ENCODE assay signal across 19 cellular contexts in the genomic region with DNA sequence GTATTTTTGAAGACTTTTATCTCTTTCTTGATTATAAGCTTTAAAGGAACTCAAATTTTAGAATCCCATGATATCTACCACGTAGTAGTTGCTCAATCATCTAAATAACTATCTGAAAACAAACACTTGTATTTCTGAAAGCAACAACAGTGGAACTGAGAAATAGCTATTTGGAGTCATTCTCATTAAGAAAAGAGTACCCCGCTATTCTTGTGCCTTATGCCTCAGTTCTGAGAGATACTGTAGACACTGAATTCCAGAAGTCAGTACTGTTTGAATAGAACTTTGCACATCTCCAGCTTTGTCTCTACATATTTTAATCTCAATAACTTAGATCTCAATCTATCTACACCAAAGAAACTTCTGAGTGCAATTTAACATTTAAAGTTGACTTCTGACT. TPM values are rescaled to one million over a fixed set of nuclear protein-coding genes. Genes with fewer than 3 reads are reported as not detected.
DNase-seq lines count a peak whose midpoint lies in the region; ATAC-seq and TF ChIP-seq lines count a peak whose summit lies in the region.
"Had no signal": no experiment of that assay in that cellular context is flagged by ENCODE, and none has a peak within 500 bp of the region (broad histone marks: within the 10 kb centered on the region; RNA-seq: fewer than 3 reads in every experiment).

No MANE protein-coding gene starts in this region.

- H3K27me3 ChIP-seq in brain microvascular endothelial cell (replicated peaks), result no peaks in the 10 kb centered on the region
- H3K27me3 ChIP-seq: right atrium auricular region, stomach had no signal

- ATAC-seq in activated naive CD8-positive, alpha-beta T cell treated with anti-CD3 and anti-CD28 coated beads, Interleukin-2, amount 50 U/mL, for 24 hours, result no peak
- ATAC-seq in GM21717 (IDR thresholded peaks at IDR 0.05; ENCODE audit: unreplicated experiment), result peak; percentile 54
- ATAC-seq in T-helper 17 cell, result no peak
- no peak for ATAC-seq in stimulated activated naive B cell treated with anti-CD40 and anti-IgM and Interleukin-4, amounts not matched to agents 10 μg/mL and 1 μg/mL and 100 μg/mL, for 72 hours (replicated peaks)
- no peak for ATAC-seq in HG02610 (IDR thresholded peaks at IDR 0.05; ENCODE audit: unreplicated experiment)
- ATAC-seq in HG03469 (IDR thresholded peaks at IDR 0.05; ENCODE audit: unreplicated experiment), result no peak
- ATAC-seq: activated CD8-positive, alpha-beta T cell treated with anti-CD3 and anti-CD28 coated beads, Interleukin-2, amount 10 ng/mL, durations not matched to agents 7 days and 5 days; CD8-positive, alpha-beta T cell; WTC11 had no signal

- H3K27ac Mint-ChIP-seq in activated naive CD8-positive, alpha-beta T cell, result peak overlapping the region; percentile 58
- H3K27ac Mint-ChIP-seq in activated naive CD8-positive, alpha-beta T cell treated with anti-CD3 and anti-CD28 coated beads, Interleukin-2, amount 50 U/mL, for 24 hours, result no peak overlapping the region
- peak overlapping the region; percentile 11 for H3K27ac Mint-ChIP-seq in T-helper 17 cell
- peak overlapping the region; percentile 37 for H3K27ac Mint-ChIP-seq in stimulated activated naive B cell treated with anti-CD40 and anti-IgM and Interleukin-4, amounts not matched to agents 10 μg/mL and 1 μg/mL and 100 μg/mL, for 72 hours
- H3K27ac Mint-ChIP-seq: activated CD8-positive, alpha-beta T cell treated with anti-CD3 and anti-CD28 coated beads, Interleukin-2, amount 10 ng/mL, durations not matched to agents 7 days and 5 days; CD8-positive, alpha-beta T cell; WTC11 had no signal

- no peaks in the 10 kb centered on the region for H3K9me3 ChIP-seq in T-helper 17 cell (ENCODE audit: control insufficient read depth, low read length, poor library complexity, severe bottlenecking)
- H3K9me3 ChIP-seq: right atrium auricular region, stomach had no signal

- no peaks in the 10 kb centered on the region for H3K9me3 Mint-ChIP-seq in activated naive CD8-positive, alpha-beta T cell (ENCODE audit: low read depth)
- H3K9me3 Mint-ChIP-seq in activated naive CD8-positive, alpha-beta T cell treated with anti-CD3 and anti-CD28 coated beads, Interleukin-2, amount 50 U/mL, for 24 hours, result no peaks in the 10 kb centered on the region
- H3K9me3 Mint-ChIP-seq in stimulated activated naive B cell treated with anti-CD40 and anti-IgM and Interleukin-4, amounts not matched to agents 10 μg/mL and 1 μg/mL and 100 μg/mL, for 72 hours, result no peaks in the 10 kb centered on the region
- H3K9me3 Mint-ChIP-seq: CD8-positive, alpha-beta T cell; H9; WTC11 had no signal

- H3K27me3 Mint-ChIP-seq in activated naive CD8-positive, alpha-beta T cell, result no peaks in the 10 kb centered on the region
- H3K27me3 Mint-ChIP-seq in activated naive CD8-positive, alpha-beta T cell treated with anti-CD3 and anti-CD28 coated beads, Interleukin-2, amount 50 U/mL, for 24 hours, result no peaks in the 10 kb centered on the region
- no peaks in the 10 kb centered on the region for H3K27me3 Mint-ChIP-seq in T-helper 17 cell
- no peaks in the 10 kb centered on the region for H3K27me3 Mint-ChIP-seq in stimulated activated naive B cell treated with anti-CD40 and anti-IgM and Interleukin-4, amounts not matched to agents 10 μg/mL and 1 μg/mL and 100 μg/mL, for 72 hours

- peaks cover 76% of the 10 kb centered on the region for H3K4me1 Mint-ChIP-seq in activated naive CD8-positive, alpha-beta T cell (ENCODE audit: low read depth)
- H3K4me1 Mint-ChIP-seq in activated naive CD8-positive, alpha-beta T cell treated with anti-CD3 and anti-CD28 coated beads, Interleukin-2, amount 50 U/mL, for 24 hours, result peaks cover 77% of the 10 kb centered on the region
- H3K4me1 Mint-ChIP-seq in T-helper 17 cell, result peaks cover 47% of the 10 kb centered on the region
- H3K4me1 Mint-ChIP-seq in stimulated activated naive B cell treated with anti-CD40 and anti-IgM and Interleukin-4, amounts not matched to agents 10 μg/mL and 1 μg/mL and 100 μg/mL, for 72 hours, result peaks cover 20 to 63% of the 10 kb centered on the region in 2 donors
- H3K4me1 Mint-ChIP-seq: WTC11 had no signal

- in situ Hi-C loops in brain microvascular endothelial cell (cut with HindIII; ENCODE audit: low pct_ligation_motif_present, low sequenced_read_pairs), result no loop called here

- DNase-seq in activated naive CD8-positive, alpha-beta T cell treated with anti-CD3 and anti-CD28 coated beads, Interleukin-2, amount 50 U/mL, for 24 hours, result no peak
- DNase-seq in T-helper 17 cell, result no peak
- DNase-seq in stimulated activated naive B cell treated with anti-CD40 and anti-IgM and Interleukin-4, amounts not matched to agents 10 μg/mL and 1 μg/mL and 100 μg/mL, for 72 hours, result no peak
- DNase-seq in brain microvascular endothelial cell, result no peak
- DNase-seq: activated CD8-positive, alpha-beta T cell treated with anti-CD3 and anti-CD28 coated beads, Interleukin-2, amount 10 ng/mL, durations not matched to agents 7 days and 5 days; anterior cingulate cortex; CD8-positive, alpha-beta T cell; H9; midbrain; NCI-H187 treated with DMSO at 0.1 percent for 48 hours; NCI-H446 treated with DMSO at 0.1 percent for 48 hours; RPMI8226; stomach had no signal

- no peak for TF ChIP-seq CTCF in brain microvascular endothelial cell (IDR thresholded peaks at IDR 0.05; ENCODE audit: low read depth, low read length, missing control alignments)

- H3K27ac ChIP-seq in brain microvascular endothelial cell, result no peak overlapping the region
- H3K27ac ChIP-seq: right atrium auricular region, stomach had no signal

- peaks cover 10% of the 10 kb centered on the region for H3K36me3 ChIP-seq in brain microvascular endothelial cell (replicated peaks)

- no peak overlapping the region for H3K4me3 Mint-ChIP-seq in activated naive CD8-positive, alpha-beta T cell
- H3K4me3 Mint-ChIP-seq in activated naive CD8-positive, alpha-beta T cell treated with anti-CD3 and anti-CD28 coated beads, Interleukin-2, amount 50 U/mL, for 24 hours, result no peak overlapping the region
- H3K4me3 Mint-ChIP-seq in T-helper 17 cell, result no peak overlapping the region
- no peak overlapping the region for H3K4me3 Mint-ChIP-seq in stimulated activated naive B cell treated with anti-CD40 and anti-IgM and Interleukin-4, amounts not matched to agents 10 μg/mL and 1 μg/mL and 100 μg/mL, for 72 hours
- H3K4me3 Mint-ChIP-seq: activated CD8-positive, alpha-beta T cell treated with anti-CD3 and anti-CD28 coated beads, Interleukin-2, amount 10 ng/mL, durations not matched to agents 7 days and 5 days; CD8-positive, alpha-beta T cell; H9; WTC11 had no signal

- peaks cover 20% of the 10 kb centered on the region for H3K36me3 Mint-ChIP-seq in activated naive CD8-positive, alpha-beta T cell
- H3K36me3 Mint-ChIP-seq in activated naive CD8-positive, alpha-beta T cell treated with anti-CD3 and anti-CD28 coated beads, Interleukin-2, amount 50 U/mL, for 24 hours (ENCODE audit: low read depth), result peaks cover 60% of the 10 kb centered on the region
- H3K36me3 Mint-ChIP-seq in T-helper 17 cell (ENCODE audit: low read depth), result no peaks in the 10 kb centered on the region
- peaks cover 21 to 52% of the 10 kb centered on the region in 2 donors for H3K36me3 Mint-ChIP-seq in stimulated activated naive B cell treated with anti-CD40 and anti-IgM and Interleukin-4, amounts not matched to agents 10 μg/mL and 1 μg/mL and 100 μg/mL, for 72 hours

- no peak overlapping the region for H3K4me3 ChIP-seq in brain microvascular endothelial cell (ENCODE audit: low read depth, low read length)
- H3K4me3 ChIP-seq: right atrium auricular region, stomach had no signal

RNA-seq across cellular contexts. Expression of gene CHD1, which starts 11.4 kb away (rescaled TPM):
- total RNA-seq in T-helper 17 cell, result 100 to 1,000 TPM; 170 to 199 TPM
